In genomic region chr2:240928476-240929363, GRCh38 we compare ENCODE assay signal across 1 cellular context.
TF ChIP-seq lines count a peak whose summit lies in the region.

No MANE protein-coding gene starts in this region.

TF ChIP-seq in SK-N-SH, 30 proteins besides CTCF, POLR2A, EP300 and RAD21 (continued from another document):
- TF ChIP-seq MEF2A (IDR thresholded peaks at IDR 0.05; ENCODE audit: borderline replicate concordance, low read depth), result no peak
